ENCODE assay signal across 8 cellular contexts in the genomic region with DNA sequence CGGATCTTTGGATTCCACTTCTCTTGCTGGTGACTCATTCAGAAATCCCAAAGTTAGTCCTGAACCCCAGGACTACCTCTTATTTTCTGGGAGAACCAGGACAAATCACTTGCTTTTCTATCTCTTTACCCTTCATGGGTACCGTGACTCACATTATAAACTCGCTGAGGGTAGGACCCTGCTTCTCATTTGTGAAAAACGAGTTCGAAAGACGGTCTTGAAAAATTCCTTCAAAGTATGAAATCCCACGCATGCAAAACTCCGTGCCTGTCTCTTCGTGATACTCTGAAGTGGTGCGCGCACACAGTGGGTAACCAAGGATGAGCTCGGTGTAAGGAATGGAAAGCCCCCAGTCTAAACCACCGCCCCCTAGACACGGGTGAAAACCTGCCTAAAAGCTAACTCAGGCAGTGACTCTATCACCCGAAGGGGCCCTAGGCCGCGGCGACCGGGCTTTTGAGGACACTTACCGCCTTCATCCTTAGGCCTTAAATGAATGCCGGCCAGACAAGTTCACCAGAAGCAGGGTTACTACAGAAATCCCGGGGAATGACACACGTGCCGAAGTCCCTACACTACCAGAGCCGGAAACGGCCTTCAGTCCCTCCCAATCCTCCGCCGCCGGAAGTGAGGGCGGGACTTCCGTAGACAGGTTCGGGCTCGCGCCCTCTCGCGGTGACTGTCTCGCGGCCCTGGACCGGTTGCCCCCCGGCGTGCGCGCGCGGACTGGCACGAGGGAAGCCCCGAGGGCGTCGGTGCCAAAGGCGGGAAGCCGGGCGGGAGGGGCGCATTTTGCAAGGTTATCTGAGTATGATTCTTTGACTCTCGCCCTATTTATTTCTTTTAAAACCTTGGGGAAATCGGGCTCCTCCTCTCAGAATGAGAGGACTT. TPM values are rescaled to one million over a fixed set of nuclear protein-coding genes. Genes with fewer than 3 reads are reported as not detected.
DNase-seq lines count a peak whose midpoint lies in the region; ATAC-seq and TF ChIP-seq lines count a peak whose summit lies in the region.

Gene NOC3L, minus strand, starts transcription at position 580 of the 891 bp plus-strand sequence. Its CDS starts 101 bp downstream, at position 479.

- H3K4me1 Mint-ChIP-seq in activated CD8-positive, alpha-beta memory T cell treated with anti-CD3 and anti-CD28 coated beads, Interleukin-2, amount 10 ng/mL, durations not matched to agents 7 days and 5 days = peaks cover 35% of the 10 kb centered on the region
- peaks cover 7% of the 10 kb centered on the region for H3K4me1 Mint-ChIP-seq in endodermal cell

- H3K27me3 Mint-ChIP-seq in activated CD8-positive, alpha-beta memory T cell treated with anti-CD3 and anti-CD28 coated beads, Interleukin-2, amount 10 ng/mL, durations not matched to agents 7 days and 5 days = peaks cover 15% of the 10 kb centered on the region
- peaks cover 22% of the 10 kb centered on the region for H3K27me3 Mint-ChIP-seq in endodermal cell (ENCODE audit: insufficient read depth)

- H3K9ac ChIP-seq in endodermal cell (ENCODE audit: extremely low read depth, low read length, poor library complexity, severe bottlenecking) (peak within 1 kb of the TSS; percentile 74), mesendoderm (ENCODE audit: low read length) (peak within 1 kb of the TSS; percentile 86)

- in situ Hi-C loops in Caki2 (cut with HindIII; ENCODE audit: low pct_unique_long_range_greater_than_20kb, low sequenced_read_pairs) = no loop called here

- H3K18ac ChIP-seq in mesendoderm (ENCODE audit: low read length) = peak within 1 kb of the TSS; percentile 57

- H3K4me3 Mint-ChIP-seq in activated CD8-positive, alpha-beta memory T cell treated with anti-CD3 and anti-CD28 coated beads, Interleukin-2, amount 10 ng/mL, durations not matched to agents 7 days and 5 days = peak within 1 kb of the TSS; percentile 95
- H3K4me3 Mint-ChIP-seq in endodermal cell = peak within 1 kb of the TSS; percentile 93

- peaks cover 19% of the 10 kb centered on the region for H3K36me3 Mint-ChIP-seq in activated CD8-positive, alpha-beta memory T cell treated with anti-CD3 and anti-CD28 coated beads, Interleukin-2, amount 10 ng/mL, durations not matched to agents 7 days and 5 days
- peaks cover 24% of the 10 kb centered on the region for H3K36me3 Mint-ChIP-seq in endodermal cell (ENCODE audit: low read depth)

- peak within 1 kb of the TSS; percentile 91 for H4K5ac ChIP-seq in mesendoderm (ENCODE audit: low read length)

- peak; percentile 92 for TF ChIP-seq CTCF in endodermal cell (conservative IDR thresholded peaks at IDR 0.05)

- H2AK5ac ChIP-seq in mesendoderm (ENCODE audit: low read length) = no peak within 1 kb of the TSS

- H3K36me3 ChIP-seq in endodermal cell (ENCODE audit: control insufficient read depth, insufficient read depth, low read length) = peaks cover 29% of the 10 kb centered on the region
- H3K36me3 ChIP-seq in mesendoderm (ENCODE audit: control insufficient read depth, insufficient read depth, low read length) = no peaks in the 10 kb centered on the region

- peak within 1 kb of the TSS; percentile 56 for H3K4me2 ChIP-seq in mesendoderm (ENCODE audit: low read length)

- H3K56ac ChIP-seq in mesendoderm (ENCODE audit: low read length) = peak within 1 kb of the TSS; percentile 91

- no peak within 1 kb of the TSS for H2BK5ac ChIP-seq in mesendoderm (ENCODE audit: low read length)

- no peaks in the 10 kb centered on the region for H3K9me3 Mint-ChIP-seq in activated CD8-positive, alpha-beta memory T cell treated with anti-CD3 and anti-CD28 coated beads, Interleukin-2, amount 10 ng/mL, durations not matched to agents 7 days and 5 days (ENCODE audit: low read depth)
- no peaks in the 10 kb centered on the region for H3K9me3 Mint-ChIP-seq in endodermal cell

- H3K27ac Mint-ChIP-seq in activated CD8-positive, alpha-beta memory T cell treated with anti-CD3 and anti-CD28 coated beads, Interleukin-2, amount 10 ng/mL, durations not matched to agents 7 days and 5 days = peak within 1 kb of the TSS; percentile 91
- H3K27ac Mint-ChIP-seq in endodermal cell = peak within 1 kb of the TSS; percentile 89

- DNase-seq in Caki2 (ENCODE audit: low read depth) (peak; percentile 88), HT1080 (ENCODE audit: low read depth) (peak; percentile 94), NOMO-1 treated with dmso at 0.1 percent for 144 hours (lab: John Stamatoyannopoulos, UW; ENCODE audit: unreplicated experiment) (peak; percentile 87), endodermal cell (peak; percentile 99), mesendoderm (peak; percentile 98)
- peak; percentile 95 for DNase-seq in activated CD8-positive, alpha-beta memory T cell treated with anti-CD3 and anti-CD28 coated beads, Interleukin-2, amount 10 ng/mL, durations not matched to agents 7 days and 5 days
- DNase-seq in stimulated activated CD8-positive, alpha-beta memory T cell treated with anti-CD3 and anti-CD28 coated beads, Interleukin-15, amount 100 ng/mL, for 1 hour (ENCODE audit: low read depth) = peak; percentile 97

- H3K27ac ChIP-seq in endodermal cell (ENCODE audit: low read depth, low read length) (no peak within 1 kb of the TSS), mesendoderm (ENCODE audit: low read depth, low read length) (no peak within 1 kb of the TSS)

- peak within 1 kb of the TSS; percentile 17 for H3K4ac ChIP-seq in mesendoderm (ENCODE audit: low read depth, low read length)

- CTCF ChIA-PET in activated CD8-positive, alpha-beta memory T cell treated with anti-CD3 and anti-CD28 coated beads, Interleukin-2, amount 10 ng/mL, durations not matched to agents 7 days and 5 days (lab: Charles Lee) = interaction anchor here (0.8 to 2.0 kb wide), 8 partner anchors 9 to 82 kb away, joined by 3 to 12 read pairs (median 3); no protein-coding TSS in a partner anchor

- H3K27me3 ChIP-seq in endodermal cell (ENCODE audit: control insufficient read depth, insufficient read depth, low read length, poor library complexity, severe bottlenecking) (peaks cover 7% of the 10 kb centered on the region), mesendoderm (ENCODE audit: insufficient read depth, low read length, poor library complexity) (no peaks in the 10 kb centered on the region)

- H3K23ac ChIP-seq in mesendoderm (ENCODE audit: low read length) = no peak within 1 kb of the TSS

- peak; percentile 97 for ATAC-seq in GM21360 (IDR thresholded peaks at IDR 0.05; ENCODE audit: unreplicated experiment)
- peak; percentile 100 for ATAC-seq in activated CD8-positive, alpha-beta memory T cell treated with anti-CD3 and anti-CD28 coated beads, Interleukin-2, amount 10 ng/mL, durations not matched to agents 7 days and 5 days

- H3K4me3 ChIP-seq in endodermal cell (ENCODE audit: low read length) = peak within 1 kb of the TSS; percentile 98
- H3K4me3 ChIP-seq in mesendoderm (ENCODE audit: low read length) = peak within 1 kb of the TSS; percentile 92

- 0 to 1% methylated on average over 18 to 55 of the region's 55 CpGs for WGBS in endodermal cell (ENCODE audit: insufficient coverage in 1 of 2, insufficient read length in 1 of 2), 2 experiments
- no CpG with 5 or more reads among the region's 55 CpGs for WGBS in mesendoderm (ENCODE audit: extremely low coverage, insufficient coverage, low lambda C conversion rate)

- H3K4me1 ChIP-seq in endodermal cell (ENCODE audit: control insufficient read depth, insufficient read depth, low read length) = no peaks in the 10 kb centered on the region
- peaks cover 2% of the 10 kb centered on the region for H3K4me1 ChIP-seq in mesendoderm (ENCODE audit: control insufficient read depth, low read depth, low read length)

- H3K79me1 ChIP-seq in mesendoderm (ENCODE audit: low read length) = peaks cover 5% of the 10 kb centered on the region

- H4K8ac ChIP-seq in mesendoderm (ENCODE audit: low read depth, low read length) = no peak within 1 kb of the TSS

- no peak within 1 kb of the TSS for H2BK120ac ChIP-seq in mesendoderm (ENCODE audit: low read depth, low read length)

- peaks cover 15% of the 10 kb centered on the region for H3K79me2 ChIP-seq in mesendoderm (ENCODE audit: control insufficient read depth, insufficient read depth, low read length)

- H2BK15ac ChIP-seq in mesendoderm (replicated peaks; ENCODE audit: low read depth) = no peak within 1 kb of the TSS

- H3K9me3 ChIP-seq in endodermal cell (ENCODE audit: control insufficient read depth, low read length) = no peaks in the 10 kb centered on the region

RNA-seq across cellular contexts. Expression of gene NOC3L, which starts in this region (rescaled TPM):
- total RNA-seq in Caki2 (2014; rRNA removed; shearing (Covaris generic); ENCODE audit: low replicate concordance) = 20.3 and 25.2 TPM in 2 replicates
- total RNA-seq in HT1080 (2014; rRNA removed; shearing (Covaris generic)) = 46.9 and 49.1 TPM in 2 replicates
- 33.9 and 42.0 TPM in 2 replicates for polyA plus RNA-seq in HT1080 (2015; cell fraction: cytosol; rRNA removed)
- polyA plus RNA-seq in HT1080 (2015; cell fraction: nucleus; rRNA removed) = 89.0 and 105 TPM in 2 replicates
- 10 to 100 TPM; 25.6 to 31.4 TPM for total RNA-seq in activated CD8-positive, alpha-beta memory T cell treated with anti-CD3 and anti-CD28 coated beads, Interleukin-2, amount 10 ng/mL, durations not matched to agents 7 days and 5 days
- total RNA-seq in endodermal cell = 10 to 100 TPM; 18.8 to 22.2 TPM
- 25.0 TPM for polyA plus RNA-seq in endodermal cell (2013, experiment 1 of 2)
- polyA plus RNA-seq in endodermal cell (2013, experiment 2 of 2) = 20.8 TPM
- polyA plus RNA-seq in mesendoderm (2013, experiment 1 of 2) = 26.4 TPM
- 27.3 TPM for polyA plus RNA-seq in mesendoderm (2013, experiment 2 of 2)
